Comparison of ENCODE assay signal across 8 cellular contexts in the genomic region with DNA sequence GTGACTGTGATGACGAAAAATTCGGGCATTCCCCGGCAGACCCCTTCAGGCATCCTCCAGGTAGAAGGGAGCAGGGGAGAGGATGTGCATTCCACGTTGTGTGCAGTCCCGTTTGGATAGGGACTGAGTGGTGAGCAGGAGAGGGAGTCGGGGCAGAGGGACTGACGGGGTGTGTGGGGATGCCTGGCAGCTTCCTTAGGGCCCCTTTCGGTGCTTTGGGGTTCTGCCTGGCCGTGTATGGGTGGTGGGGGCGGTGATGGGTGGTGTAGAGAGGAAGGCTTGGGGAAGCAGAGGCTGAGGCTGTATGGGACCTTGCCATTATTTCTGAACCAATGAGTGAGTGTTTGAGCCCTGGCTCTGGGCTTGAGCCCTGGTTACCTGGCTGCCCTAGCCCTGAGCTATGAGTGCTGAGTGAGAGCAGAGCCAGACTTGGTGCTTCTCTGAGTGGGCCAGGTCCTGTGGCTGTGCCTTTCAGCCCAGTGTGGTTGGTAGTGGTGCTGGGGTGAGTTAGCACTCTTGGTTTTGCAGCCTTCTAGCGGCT. TPM values are rescaled to one million over a fixed set of nuclear protein-coding genes. Genes with fewer than 3 reads are reported as not detected.
DNase-seq lines count a peak whose midpoint lies in the region; ATAC-seq and TF ChIP-seq lines count a peak whose summit lies in the region.

No MANE protein-coding gene starts in this region.

- no peak overlapping the region for H3K18ac ChIP-seq in H9 (ENCODE audit: insufficient read length, low read depth, low read length)

- H3K4me1 ChIP-seq in ACC112 (ENCODE audit: control insufficient read depth, insufficient read depth, low read length, unreplicated experiment) (peaks cover 4% of the 10 kb centered on the region), H9 (ENCODE audit: insufficient read depth, low read length) (peaks cover 2% of the 10 kb centered on the region; the same call in 1 of the 2 replicates), iPS-20b (ENCODE audit: insufficient read depth, low read length) (peaks cover 15% of the 10 kb centered on the region)

- peak overlapping the region; percentile 78 for H3K4me2 ChIP-seq in H9 (ENCODE audit: insufficient read depth, insufficient read length, low read length)

- H3K27me3 ChIP-seq in ACC112 (ENCODE audit: insufficient read depth, low read length) (no peaks in the 10 kb centered on the region), H9 (ENCODE audit: insufficient read depth, low read length) (no peaks in the 10 kb centered on the region), iPS-20b (ENCODE audit: insufficient read depth, low read length) (no peaks in the 10 kb centered on the region; the same call in 1 of the 2 replicates)

- H2BK12ac ChIP-seq in H9 (ENCODE audit: insufficient read length, low read depth, low read length): no peak overlapping the region

- H3K4ac ChIP-seq in H9 (ENCODE audit: low read depth, low read length): no peak overlapping the region

- peaks cover 3% of the 10 kb centered on the region for H3K79me1 ChIP-seq in H9 (ENCODE audit: insufficient read depth, low read depth, low read length, poor library complexity, severe bottlenecking)

- no peak overlapping the region for H2BK20ac ChIP-seq in H9 (ENCODE audit: low read depth, low read length, poor library complexity, severe bottlenecking)

- H2BK5ac ChIP-seq in H9 (ENCODE audit: insufficient read length, low read length): no peak overlapping the region

- H3K4me3 Mint-ChIP-seq in H9: peak overlapping the region; percentile 89 to 95
- H3K4me3 Mint-ChIP-seq in activated T-cell treated with anti-CD3 and anti-CD28 coated beads, Interleukin-2, amount 50 U/mL, for 24 hours: peak overlapping the region; percentile 84
- peak overlapping the region; percentile 95 to 99 for H3K4me3 Mint-ChIP-seq in stimulated activated naive B cell treated with anti-CD40 and anti-IgM and Interleukin-4, amounts not matched to agents 10 μg/mL and 1 μg/mL and 100 μg/mL, for 72 hours

- peak overlapping the region; percentile 82 for H3K4me3 ChIP-seq in ACC112 (ENCODE audit: low read depth, low read length)
- peak overlapping the region; percentile 97 for H3K4me3 ChIP-seq in iPS-20b (ENCODE audit: low read length)

- H4K91ac ChIP-seq in H9 (ENCODE audit: insufficient read length, low read depth, low read length): no peak overlapping the region

- H3K4me1 Mint-ChIP-seq in H9: peaks cover 27 to 38% of the 10 kb centered on the region in 2 experiments
- peaks cover 26% of the 10 kb centered on the region for H3K4me1 Mint-ChIP-seq in activated T-cell treated with anti-CD3 and anti-CD28 coated beads, Interleukin-2, amount 50 U/mL, for 24 hours (ENCODE audit: low read depth)
- peaks cover 23 to 43% of the 10 kb centered on the region in 2 donors for H3K4me1 Mint-ChIP-seq in stimulated activated naive B cell treated with anti-CD40 and anti-IgM and Interleukin-4, amounts not matched to agents 10 μg/mL and 1 μg/mL and 100 μg/mL, for 72 hours

- H3K36me3 ChIP-seq in ACC112 (ENCODE audit: insufficient read depth, low read length) (no peaks in the 10 kb centered on the region), iPS-20b (ENCODE audit: insufficient read depth, low read depth, low read length) (peaks cover 40% of the 10 kb centered on the region)

- H3K36me3 Mint-ChIP-seq in H9 (ENCODE audit: insufficient read depth in 1 of 3, low read depth in 3 of 3): peaks cover 15 to 44% (median 40%) of the 10 kb centered on the region in 3 experiments; a peak in 6 of 7 replicates
- peaks cover 43% of the 10 kb centered on the region for H3K36me3 Mint-ChIP-seq in activated T-cell treated with anti-CD3 and anti-CD28 coated beads, Interleukin-2, amount 50 U/mL, for 24 hours (ENCODE audit: low read depth)
- peaks cover 28 to 32% of the 10 kb centered on the region in 2 donors for H3K36me3 Mint-ChIP-seq in stimulated activated naive B cell treated with anti-CD40 and anti-IgM and Interleukin-4, amounts not matched to agents 10 μg/mL and 1 μg/mL and 100 μg/mL, for 72 hours

- no peak overlapping the region for H2BK15ac ChIP-seq in H9 (ENCODE audit: low read depth, low read length)

- no peak overlapping the region for H4K5ac ChIP-seq in H9 (ENCODE audit: insufficient read length, low read depth, low read length)

- peaks cover 16% of the 10 kb centered on the region for H3K23me2 ChIP-seq in H9 (ENCODE audit: insufficient read length, low read depth, low read length, poor library complexity, severe bottlenecking)

- H2AK5ac ChIP-seq in H9 (ENCODE audit: insufficient read length, low read length): no peak overlapping the region

- no peaks in the 10 kb centered on the region for H3K9me3 Mint-ChIP-seq in H9
- H3K9me3 Mint-ChIP-seq in activated T-cell treated with anti-CD3 and anti-CD28 coated beads, Interleukin-2, amount 50 U/mL, for 24 hours: no peaks in the 10 kb centered on the region
- H3K9me3 Mint-ChIP-seq in stimulated activated naive B cell treated with anti-CD40 and anti-IgM and Interleukin-4, amounts not matched to agents 10 μg/mL and 1 μg/mL and 100 μg/mL, for 72 hours: no peaks in the 10 kb centered on the region

- DNase-seq in H9: peak; percentile 29
- peak; percentile 66 for DNase-seq in activated T-cell treated with anti-CD3 and anti-CD28 coated beads, Interleukin-2, amount 50 U/mL, for 24 hours
- no peak for DNase-seq in stimulated activated naive B cell treated with anti-CD40 and anti-IgM and Interleukin-4, amounts not matched to agents 10 μg/mL and 1 μg/mL and 100 μg/mL, for 72 hours
- DNase-seq in amniotic stem cell (lab: John Stamatoyannopoulos, UW): no peak
- no peak for DNase-seq in NCI-H2171 (lab: John Stamatoyannopoulos, UW)

- H3K27ac ChIP-seq in ACC112 (ENCODE audit: low read depth, low read length) (no peak overlapping the region), H9 (ENCODE audit: insufficient read length, low read depth, low read length) (no peak overlapping the region), iPS-20b (ENCODE audit: low read length) (no peak overlapping the region)

- H3T11ph ChIP-seq in H9 (ENCODE audit: low read length): no peak overlapping the region

- 0 out of 2 replicates have a peak overlapping the region, but pooled peaks have one; percentile 4 for H3K14ac ChIP-seq in H9 (ENCODE audit: insufficient read depth, low read length)

- H3K27ac Mint-ChIP-seq in H9: peak overlapping the region in 1 of 3 experiments; percentile 88; a peak in 3 of 7 replicates
- H3K27ac Mint-ChIP-seq in activated T-cell treated with anti-CD3 and anti-CD28 coated beads, Interleukin-2, amount 50 U/mL, for 24 hours: peak overlapping the region; percentile 81
- peak overlapping the region; percentile 94 for H3K27ac Mint-ChIP-seq in stimulated activated naive B cell treated with anti-CD40 and anti-IgM and Interleukin-4, amounts not matched to agents 10 μg/mL and 1 μg/mL and 100 μg/mL, for 72 hours

- H3K27me3 Mint-ChIP-seq in H9 (ENCODE audit: low read depth): peaks cover 4% of the 10 kb centered on the region
- H3K27me3 Mint-ChIP-seq in activated T-cell treated with anti-CD3 and anti-CD28 coated beads, Interleukin-2, amount 50 U/mL, for 24 hours: no peaks in the 10 kb centered on the region
- no peaks in the 10 kb centered on the region for H3K27me3 Mint-ChIP-seq in stimulated activated naive B cell treated with anti-CD40 and anti-IgM and Interleukin-4, amounts not matched to agents 10 μg/mL and 1 μg/mL and 100 μg/mL, for 72 hours

- ATAC-seq in stimulated activated naive B cell treated with anti-CD40 and anti-IgM and Interleukin-4, amounts not matched to agents 10 μg/mL and 1 μg/mL and 100 μg/mL, for 72 hours (replicated peaks): no peak
- ATAC-seq in HG02798 (IDR thresholded peaks at IDR 0.05; ENCODE audit: poor library complexity, unreplicated experiment): no peak

- H2AFZ ChIP-seq in ACC112 (ENCODE audit: low read length, unreplicated experiment) (peak overlapping the region; percentile 69), H9 (ENCODE audit: low read length) (no peak overlapping the region)

- H4K20me1 ChIP-seq in H9 (ENCODE audit: control insufficient read depth, insufficient read depth, insufficient read length): peaks cover 2% of the 10 kb centered on the region

- H3K56ac ChIP-seq in H9 (ENCODE audit: insufficient read length, low read depth, low read length): no peak overlapping the region

- H3K79me2 ChIP-seq in ACC112 (ENCODE audit: control insufficient read depth, insufficient read depth, low read length, unreplicated experiment): peaks cover 34% of the 10 kb centered on the region
- peaks cover 4% of the 10 kb centered on the region; the same call in 1 of the 2 replicates for H3K79me2 ChIP-seq in H9 (ENCODE audit: insufficient read depth, low read length)

- H2BK120ac ChIP-seq in H9 (ENCODE audit: low read depth, low read length, poor library complexity, severe bottlenecking): no peak overlapping the region

- H3K23ac ChIP-seq in H9 (ENCODE audit: insufficient read length, low read depth, low read length): no peak overlapping the region

- H3K9me3 ChIP-seq in H9 (ENCODE audit: control insufficient read depth, low read depth, low read length) (no peaks in the 10 kb centered on the region), iPS-20b (ENCODE audit: insufficient read depth, low read depth, low read length) (no peaks in the 10 kb centered on the region)

- no peak for TF ChIP-seq CTCF in H9 (conservative IDR thresholded peaks at IDR 0.05)

- H3K9ac ChIP-seq in H9 (ENCODE audit: extremely low read depth, insufficient read length, low read length) (peak overlapping the region; percentile 25), iPS-20b (ENCODE audit: low read depth, low read length) (peak overlapping the region; percentile 96; the same call in 1 of the 2 replicates)

- WGBS in H9 (ENCODE audit: extremely low coverage, insufficient read length, low lambda C conversion rate): no CpG with 5 or more reads among the region's 11 CpGs

- H4K8ac ChIP-seq in H9 (replicated peaks; ENCODE audit: insufficient read length, low read depth, low read length): no peak overlapping the region

RNA-seq across cellular contexts. Expression of a gene that starts 0.9 kb away (rescaled TPM):
- 207 and 214 TPM in 2 replicates for total RNA-seq in H9 (2021)

RNA-seq across cellular contexts. Expression of a gene that starts 8.9 kb away (rescaled TPM):
- total RNA-seq in H9 (2021): not detected in 2 replicates

RNA-seq across cellular contexts. Expression of a gene that starts 18.5 kb away (rescaled TPM):
- total RNA-seq in H9 (2021): 1.1 and 1.4 TPM in 2 replicates

RNA-seq across cellular contexts. Expression of a gene that starts 33.5 kb away (rescaled TPM):
- 0.92 and 1.2 TPM in 2 replicates for total RNA-seq in H9 (2021)

Comparison
In these comparisons a context has a peak if more than half of its experiments do, and no peak if none do; other contexts are left out.
1. DNase-seq: peak in H9 (single experiment) and activated T-cell treated with anti-CD3 and anti-CD28 coated beads, Interleukin-2, amount 50 U/mL, for 24 hours (single experiment); none in stimulated activated naive B cell treated with anti-CD40 and anti-IgM and Interleukin-4, amounts not matched to agents 10 μg/mL and 1 μg/mL and 100 μg/mL, for 72 hours (single experiment), amniotic stem cell (single experiment) and NCI-H2171 (single experiment).
2. Peak in every context shown above with its lines, with median percentiles within 50 percentile points of each other: H3K4me3 Mint-ChIP-seq.